Comparison of ENCODE assay signal across 8 cellular contexts in genomic region chr12:111407371-111408115, GRCh38. TPM values are rescaled to one million over a fixed set of nuclear protein-coding genes. Genes with fewer than 3 reads are reported as not detected.
A peak's percentile ranks its signal among the peaks of the same experiment; 100 is the strongest.
DNase-seq lines count a peak whose midpoint lies in the region; FAIRE-seq and TF ChIP-seq lines count a peak whose summit lies in the region.

No MANE protein-coding gene starts in this region.

- no peak for DNase-seq in T-helper 1 cell
- DNase-seq in adrenal gland, result no peak
- no peak for DNase-seq in kidney epithelial cell (ENCODE audit: low read depth)
- DNase-seq in GM12892 (ENCODE audit: insufficient read length), result no peak
- DNase-seq in HuH-7 (ENCODE audit: low spot score), result no peak
- DNase-seq in activated effector memory CD4-positive, alpha-beta T cell treated with anti-CD3 and anti-CD28 coated beads, Interleukin-2, amount 50 U/mL, for 16 hours, result no peak

- H3K4me3 Mint-ChIP-seq in T-helper 1 cell treated with Interleukin-12 subunit alpha and Interleukin-12 subunit beta and Interleukin-4 antibody, amounts not matched to agents 30 μg/mL and 1 μg/mL, for 36 hours, result peak overlapping the region; percentile 92

- no peaks in the 10 kb centered on the region for H3K9me3 ChIP-seq in adrenal gland (replicated peaks in 1 of 3)

- H3K4me1 Mint-ChIP-seq in T-helper 1 cell treated with Interleukin-12 subunit alpha and Interleukin-12 subunit beta and Interleukin-4 antibody, amounts not matched to agents 30 μg/mL and 1 μg/mL, for 36 hours (ENCODE audit: low read depth), result peaks cover 57% of the 10 kb centered on the region

- no peak for FAIRE-seq in GM12892 (lab: Jason Lieb, UNC)

- H3K36me3 Mint-ChIP-seq in T-helper 1 cell treated with Interleukin-12 subunit alpha and Interleukin-12 subunit beta and Interleukin-4 antibody, amounts not matched to agents 30 μg/mL and 1 μg/mL, for 36 hours (ENCODE audit: low read depth), result peaks cover 3% of the 10 kb centered on the region

- intact Hi-C loops in adrenal gland (cut with DNase I), result loop anchor here (5.0 kb wide), 2 partner anchors 40 to 45 kb away; no protein-coding TSS in a partner anchor

- peaks cover 3% of the 10 kb centered on the region for H3K27me3 Mint-ChIP-seq in T-helper 1 cell treated with Interleukin-12 subunit alpha and Interleukin-12 subunit beta and Interleukin-4 antibody, amounts not matched to agents 30 μg/mL and 1 μg/mL, for 36 hours (ENCODE audit: low read depth)

- 58 to 74% (median 62%) methylated on average over 3 to 11 of the region's 11 CpGs for WGBS in adrenal gland, 4 donors

- peak in 1 of 6 experiments; percentile 1 for TF ChIP-seq CTCF in adrenal gland (IDR thresholded peaks at IDR 0.05)
- no peak for TF ChIP-seq CTCF in kidney epithelial cell (IDR thresholded peaks at IDR 0.05; ENCODE audit: insufficient read depth, low read length, poor library complexity, severe bottlenecking)

- no peaks in the 10 kb centered on the region for H3K9me3 Mint-ChIP-seq in T-helper 1 cell treated with Interleukin-12 subunit alpha and Interleukin-12 subunit beta and Interleukin-4 antibody, amounts not matched to agents 30 μg/mL and 1 μg/mL, for 36 hours

- H3K27ac ChIP-seq in adrenal gland, result peak overlapping the region in 4 of 5 donors; percentile 33 to 97 (median 82)
- H3K27ac ChIP-seq in temporal lobe (ENCODE audit: low read depth, low read length), result peak overlapping the region; percentile 50

- peaks cover 12 to 70% of the 10 kb centered on the region in 2 donors for H3K4me1 ChIP-seq in adrenal gland (replicated peaks in 1 of 2)

- TF ChIP-seq POLR2A in adrenal gland (IDR thresholded peaks at IDR 0.05) (no peak), GM12892 (IDR thresholded peaks at IDR 0.05; ENCODE audit: low read depth, low read length) (no peak)

- H3K27ac Mint-ChIP-seq in T-helper 1 cell treated with Interleukin-12 subunit alpha and Interleukin-12 subunit beta and Interleukin-4 antibody, amounts not matched to agents 30 μg/mL and 1 μg/mL, for 36 hours, result peak overlapping the region; percentile 88

- H3K27me3 ChIP-seq in adrenal gland, result no peaks in the 10 kb centered on the region
- no peaks in the 10 kb centered on the region for H3K27me3 ChIP-seq in kidney epithelial cell (ENCODE audit: control insufficient read depth, insufficient read depth, low read length)

- no peaks in the 10 kb centered on the region for H3K36me3 ChIP-seq in adrenal gland (replicated peaks in 1 of 2)
- H3K36me3 ChIP-seq in kidney epithelial cell (ENCODE audit: control insufficient read depth, insufficient read depth, low read length), result no peaks in the 10 kb centered on the region

- peak overlapping the region in 1 of 4 donors; percentile 87 for H3K4me3 ChIP-seq in adrenal gland
- peak overlapping the region; percentile 68 for H3K4me3 ChIP-seq in kidney epithelial cell (ENCODE audit: low read depth, low read length)

RNA-seq across cellular contexts. Expression of gene SH2B3, which starts 1.8 kb away (rescaled TPM):
- 10 to 100 TPM; 26.1 to 70.3 (median 44.6) TPM for total RNA-seq in adrenal gland
- polyA plus RNA-seq in adrenal gland, result 10 to 100 TPM in 1 of 3 donors, 1 to 10 TPM in 2; 5.8 to 14.5 (median 9.3) TPM
- total RNA-seq in kidney epithelial cell, result 30.5 and 32.3 TPM in 2 replicates
- 3.0 TPM for total RNA-seq in temporal lobe
- 15.8 TPM for polyA plus RNA-seq in GM12892 (2012; ENCODE audit: missing spikeins)

RNA-seq across cellular contexts. Expression of gene PHETA1, which starts 38.6 kb away (rescaled TPM):
- total RNA-seq in adrenal gland, result 10 to 100 TPM; 18.0 to 37.4 (median 21.5) TPM
- 10 to 100 TPM in 2 of 3 donors, 1 to 10 TPM in 1; 3.6 to 25.4 (median 11.0) TPM for polyA plus RNA-seq in adrenal gland
- 14.7 and 16.0 TPM in 2 replicates for total RNA-seq in kidney epithelial cell
- 8.6 TPM for total RNA-seq in temporal lobe
- polyA plus RNA-seq in GM12892 (2012; ENCODE audit: missing spikeins), result 1.3 TPM
